Comparison of ENCODE assay signal across 18 cellular contexts in genomic region chr3:185685231-185686035, GRCh38.
A peak's percentile ranks its signal among the peaks of the same experiment; 100 is the strongest.
DNase-seq lines count a peak whose midpoint lies in the region; ATAC-seq, FAIRE-seq and TF ChIP-seq lines count a peak whose summit lies in the region.
"Had no signal": no experiment of that assay in that cellular context is flagged by ENCODE, and none has a peak within 500 bp of the region (broad histone marks: within the 10 kb centered on the region; RNA-seq: fewer than 3 reads in every experiment).

No MANE protein-coding gene starts in this region.

- H3K9me2 ChIP-seq in PC-3 (replicated peaks; ENCODE audit: low read length), result no peaks in the 10 kb centered on the region

- H3K27ac ChIP-seq in HepG2 (ENCODE audit: extremely low read length, insufficient read depth, low read length), result no peak overlapping the region
- H3K27ac ChIP-seq in right lobe of liver, result no peak overlapping the region
- peak overlapping the region; percentile 81 for H3K27ac ChIP-seq in PC-3 (ENCODE audit: low read length)
- H3K27ac ChIP-seq in epithelial cell of prostate, result peak overlapping the region; percentile 96
- H3K27ac ChIP-seq in smooth muscle cell (ENCODE audit: low read depth), result peak overlapping the region; percentile 17
- H3K27ac ChIP-seq: SJSA1 had no signal

- H3K4me3 ChIP-seq in HepG2 (replicated peaks in 1 of 3; ENCODE audit: insufficient read depth in 1 of 3, low read depth in 2 of 3, low read length in 3 of 3) (no peak overlapping the region), right lobe of liver (no peak overlapping the region), PC-3 (ENCODE audit: low read length) (no peak overlapping the region), smooth muscle cell (no peak overlapping the region)
- H3K4me3 ChIP-seq: SJSA1 had no signal

- H3K4me2 ChIP-seq in HepG2 (ENCODE audit: low read depth, low read length), result no peak overlapping the region
- H3K4me2 ChIP-seq in PC-3 (ENCODE audit: low read length), result peak overlapping the region; percentile 12
- no peak overlapping the region for H3K4me2 ChIP-seq in smooth muscle cell

- H4K20me1 ChIP-seq in HepG2 (ENCODE audit: insufficient read depth, low read length), result peaks cover 6% of the 10 kb centered on the region
- H4K20me1 ChIP-seq in PC-3 (ENCODE audit: low read length), result no peaks in the 10 kb centered on the region
- peaks cover 33% of the 10 kb centered on the region for H4K20me1 ChIP-seq in smooth muscle cell (ENCODE audit: low read depth)

- H3K9ac ChIP-seq in HepG2 (ENCODE audit: insufficient read depth, low read depth, low read length) (no peak overlapping the region), PC-3 (ENCODE audit: low read length) (peak overlapping the region; percentile 44), smooth muscle cell (ENCODE audit: low read depth) (no peak overlapping the region)

- TF ChIP-seq CTCF in HepG2 (CRISPR knock-in tag; IDR thresholded peaks at IDR 0.05), result no peak
- TF ChIP-seq CTCF in right lobe of liver (IDR thresholded peaks at IDR 0.05), result no peak
- no peak for TF ChIP-seq CTCF in PC-3 (conservative IDR thresholded peaks at IDR 0.05; ENCODE audit: low read depth, low read length)
- no peak for TF ChIP-seq CTCF in smooth muscle cell (IDR thresholded peaks at IDR 0.05; ENCODE audit: borderline replicate concordance, insufficient read depth, poor library complexity, severe bottlenecking)

- peaks cover 28 to 80% of the 10 kb centered on the region in 2 experiments for H3K36me3 ChIP-seq in HepG2 (replicated peaks in 1 of 2; ENCODE audit: control insufficient read depth in 1 of 2, insufficient read depth in 2 of 2, low read length in 2 of 2)
- H3K36me3 ChIP-seq in right lobe of liver, result no peaks in the 10 kb centered on the region
- peaks cover 42% of the 10 kb centered on the region for H3K36me3 ChIP-seq in PC-3 (ENCODE audit: low read depth, low read length)
- H3K36me3 ChIP-seq in smooth muscle cell (ENCODE audit: low read depth), result peaks cover 36% of the 10 kb centered on the region

- in situ Hi-C loops in HepG2 (cut with HindIII; ENCODE audit: extremely low pct_ligation_motif_present, low pct_unique_long_range_greater_than_20kb), result loop anchor here (10.0 kb wide), 1 partner anchor 209 kb away; no protein-coding TSS in a partner anchor

- intact Hi-C loops in HepG2 (cut with micrococcal nuclease; ENCODE audit: unreplicated experiment), result no loop called here
- intact Hi-C loops in right lobe of liver (cut with DNase I), result no loop called here
- intact Hi-C loops in PC-3 (cut with micrococcal nuclease), result loop anchor here (2.0 to 5.0 kb wide), 2 partner anchors 25 to 137 kb away; no protein-coding TSS in a partner anchor

- TF ChIP-seq EP300 in HepG2 (IDR thresholded peaks at IDR 0.05; ENCODE audit: low read depth in 2 of 2, low read length in 2 of 2) (no peak), HepG2 (CRISPR knock-in tag; IDR thresholded peaks at IDR 0.05; ENCODE audit: borderline replicate concordance) (no peak)

- TF ChIP-seq POLR2A in HepG2 (IDR thresholded peaks at IDR 0.05; ENCODE audit: insufficient read depth in 1 of 2, low read depth in 2 of 2, low read length in 2 of 2), result no peak
- TF ChIP-seq POLR2A in right lobe of liver (IDR thresholded peaks at IDR 0.05), result no peak

- TF ChIP-seq RAD21 in HepG2 (CRISPR knock-in tag; IDR thresholded peaks at IDR 0.05), result no peak

- 97% methylated on average over 9 of the region's 9 CpGs for WGBS in HepG2 (ENCODE audit: low lambda C conversion rate)
- 79% methylated on average over 9 of the region's 9 CpGs for WGBS in right lobe of liver (ENCODE audit: insufficient coverage, low coverage, low lambda C conversion rate, missing lambda C conversion rate)
- WGBS in smooth muscle cell (ENCODE audit: low lambda C conversion rate), result 96% methylated on average over 9 of the region's 9 CpGs

- H3K27me3 ChIP-seq in HepG2 (ENCODE audit: control insufficient read depth in 1 of 2, insufficient read depth in 2 of 2, low read length in 2 of 2) (no peaks in the 10 kb centered on the region), right lobe of liver (no peaks in the 10 kb centered on the region), PC-3 (ENCODE audit: low read length) (no peaks in the 10 kb centered on the region), smooth muscle cell (ENCODE audit: low read depth) (no peaks in the 10 kb centered on the region)
- H3K27me3 ChIP-seq: SJSA1 had no signal

- H2AFZ ChIP-seq in HepG2 (ENCODE audit: low read length), result no peak overlapping the region
- no peak overlapping the region for H2AFZ ChIP-seq in PC-3 (ENCODE audit: low read length)
- H2AFZ ChIP-seq in smooth muscle cell (ENCODE audit: low read depth), result no peak overlapping the region

- POLR2A ChIA-PET in HepG2 (lab: Yijun Ruan, JAX), result no interaction called here
- POLR2A ChIA-PET in PC-3 (lab: Charles Lee; ENCODE audit: unreplicated experiment), result no interaction called here

- H3K9me3 ChIP-seq in HepG2 (ENCODE audit: low read length) (no peaks in the 10 kb centered on the region), right lobe of liver (no peaks in the 10 kb centered on the region), PC-3 (ENCODE audit: low read length) (no peaks in the 10 kb centered on the region), smooth muscle cell (replicated peaks; ENCODE audit: low read depth) (no peaks in the 10 kb centered on the region)
- H3K9me3 ChIP-seq: SJSA1 had no signal

- DNase-seq in HepG2 (ENCODE audit: low spot score), result no peak
- DNase-seq in right lobe of liver, result no peak
- DNase-seq in PC-3, result peak; percentile 70
- DNase-seq in epithelial cell of prostate (ENCODE audit: low read depth, low spot score), result no peak
- DNase-seq in smooth muscle cell (lab: John Stamatoyannopoulos, UW; ENCODE audit: unreplicated experiment), result no peak
- DNase-seq in activated CD4-positive, alpha-beta T cell treated with anti-CD3 and anti-CD28 coated beads for 4 hours, result no peak
- DNase-seq in NCI-H187 (lab: John Stamatoyannopoulos, UW), result no peak
- DNase-seq: 8988T, C1 segment of cervical spinal cord, COR-L47, DMS153, EL, NCI-H1048, NCI-H1694 treated with DMSO at 0.1 percent for 48 hours, NCI-H446 had no signal

- CTCF ChIA-PET in HepG2 (lab: Yijun Ruan, JAX; ENCODE audit: low intra/inter-chr PET ratio, low total read pairs), result no interaction called here
- CTCF ChIA-PET in PC-3 (lab: Charles Lee), result no interaction called here

- BruUV-seq in HepG2 (replicated peaks; lab: Mats Ljungman, UMichigan) (no TSS peak), PC-3 (replicated peaks; lab: Mats Ljungman, UMichigan) (TSS peak; percentile 39)

- ATAC-seq in HepG2 (no peak), right lobe of liver (no peak), PC-3 (peak; percentile 14), GM21367 (IDR thresholded peaks at IDR 0.05; ENCODE audit: unreplicated experiment) (no peak)

- FAIRE-seq in HepG2 (lab: Jason Lieb, UNC), result no peak
- FAIRE-seq: H54 had no signal

- H3F3A ChIP-seq in PC-3 (ENCODE audit: low read length, unreplicated experiment) (peaks cover 10% of the 10 kb centered on the region), smooth muscle cell (ENCODE audit: low read depth) (peaks cover 10% of the 10 kb centered on the region)

- peaks cover 3% of the 10 kb centered on the region for H3K79me2 ChIP-seq in HepG2 (ENCODE audit: insufficient read depth, low read length)
- H3K79me2 ChIP-seq in PC-3 (ENCODE audit: low read length), result peaks cover 27% of the 10 kb centered on the region
- H3K79me2 ChIP-seq in smooth muscle cell (ENCODE audit: low read depth), result peaks cover 77% of the 10 kb centered on the region

- H3K4me1 ChIP-seq in HepG2 (ENCODE audit: insufficient read depth, low read length) (no peaks in the 10 kb centered on the region), right lobe of liver (no peaks in the 10 kb centered on the region), PC-3 (ENCODE audit: insufficient read depth, low read length) (peaks cover 51% of the 10 kb centered on the region), smooth muscle cell (ENCODE audit: low read depth) (no peaks in the 10 kb centered on the region)

TF ChIP-seq in HepG2, 621 proteins besides CTCF, POLR2A, EP300 and RAD21:
- no peak for TF ChIP-seq U2AF2 (IDR thresholded peaks at IDR 0.05; ENCODE audit: low read depth, low read length)
- no peak for TF ChIP-seq ZNF543 (CRISPR knock-in tag; IDR thresholded peaks at IDR 0.05)
- TF ChIP-seq ETV6 (CRISPR knock-in tag; conservative IDR thresholded peaks at IDR 0.05), result no peak
- no peak for TF ChIP-seq CREB1 (IDR thresholded peaks at IDR 0.05)
- no peak for TF ChIP-seq CREB1 (CRISPR knock-in tag; IDR thresholded peaks at IDR 0.05)
- peak; percentile 42; the same call in 1 of the 2 replicates for TF ChIP-seq CEBPB (IDR thresholded peaks at IDR 0.05; ENCODE audit: borderline replicate concordance, low read depth, low read length)
- no peak for TF ChIP-seq SUZ12 (IDR thresholded peaks at IDR 0.05; ENCODE audit: low read depth, low read length)
- no peak for TF ChIP-seq ZC3H4 (CRISPR knock-in tag; IDR thresholded peaks at IDR 0.05; ENCODE audit: borderline replicate concordance)

Comparison
In these comparisons a context has a peak if more than half of its experiments do, and no peak if none do; other contexts are left out.
1. H3K27ac ChIP-seq: peak in PC-3 (single experiment), epithelial cell of prostate (single experiment) and smooth muscle cell (single experiment); none in HepG2 (single experiment) and right lobe of liver (0 of 3).